Comparison of ENCODE assay signal across 2 cellular contexts in genomic region chr10:21976739-21977138, GRCh38.
TF ChIP-seq lines count a peak whose summit lies in the region.

No MANE protein-coding gene starts in this region.

TF ChIP-seq in IMR-90, 13 proteins besides CTCF, POLR2A, EP300 and RAD21:
- TF ChIP-seq MXI1 (IDR thresholded peaks at IDR 0.05; ENCODE audit: borderline replicate concordance, low read depth, low read length), result no peak
- no peak for TF ChIP-seq RCOR1 (IDR thresholded peaks at IDR 0.05; ENCODE audit: insufficient replicate concordance, low read length)
- no peak for TF ChIP-seq MAFK (IDR thresholded peaks at IDR 0.05; ENCODE audit: low read depth, low read length)
- TF ChIP-seq CEBPB (IDR thresholded peaks at IDR 0.05; ENCODE audit: low read depth, low read length), result no peak
- TF ChIP-seq MAZ (IDR thresholded peaks at IDR 0.05; ENCODE audit: borderline replicate concordance, low read depth, low read length), result no peak
- TF ChIP-seq USF2 (IDR thresholded peaks at IDR 0.05; ENCODE audit: low read depth, low read length), result no peak
- TF ChIP-seq BHLHE40 (IDR thresholded peaks at IDR 0.05; ENCODE audit: low read depth, low read length), result no peak
- no peak for TF ChIP-seq SMC3 (IDR thresholded peaks at IDR 0.05; ENCODE audit: low read depth, low read length)
- no peak for TF ChIP-seq RFX5 (IDR thresholded peaks at IDR 0.05; ENCODE audit: low read depth, low read length)
- TF ChIP-seq CHD1 (IDR thresholded peaks at IDR 0.05; ENCODE audit: low read depth, low read length), result no peak
- no peak for TF ChIP-seq ELK1 (IDR thresholded peaks at IDR 0.05; ENCODE audit: borderline replicate concordance, low read depth, low read length)
- no peak for TF ChIP-seq FOS (IDR thresholded peaks at IDR 0.05; ENCODE audit: low read depth, low read length)
- TF ChIP-seq NFE2L2 (IDR thresholded peaks at IDR 0.05; ENCODE audit: low read depth, low read length), result no peak

TF ChIP-seq in K562, 482 proteins besides CTCF, POLR2A, EP300 and RAD21 (continues in another document):
- no peak for TF ChIP-seq HMG20A (CRISPR knock-in tag; conservative IDR thresholded peaks at IDR 0.05)
- TF ChIP-seq RBFOX2 (IDR thresholded peaks at IDR 0.05; ENCODE audit: low read depth, low read length), result no peak
- no peak for TF ChIP-seq NR2C1 (IDR thresholded peaks at IDR 0.05)
- no peak for TF ChIP-seq NR2C1 (tag; IDR thresholded peaks at IDR 0.05)
- TF ChIP-seq, protein P1, sequence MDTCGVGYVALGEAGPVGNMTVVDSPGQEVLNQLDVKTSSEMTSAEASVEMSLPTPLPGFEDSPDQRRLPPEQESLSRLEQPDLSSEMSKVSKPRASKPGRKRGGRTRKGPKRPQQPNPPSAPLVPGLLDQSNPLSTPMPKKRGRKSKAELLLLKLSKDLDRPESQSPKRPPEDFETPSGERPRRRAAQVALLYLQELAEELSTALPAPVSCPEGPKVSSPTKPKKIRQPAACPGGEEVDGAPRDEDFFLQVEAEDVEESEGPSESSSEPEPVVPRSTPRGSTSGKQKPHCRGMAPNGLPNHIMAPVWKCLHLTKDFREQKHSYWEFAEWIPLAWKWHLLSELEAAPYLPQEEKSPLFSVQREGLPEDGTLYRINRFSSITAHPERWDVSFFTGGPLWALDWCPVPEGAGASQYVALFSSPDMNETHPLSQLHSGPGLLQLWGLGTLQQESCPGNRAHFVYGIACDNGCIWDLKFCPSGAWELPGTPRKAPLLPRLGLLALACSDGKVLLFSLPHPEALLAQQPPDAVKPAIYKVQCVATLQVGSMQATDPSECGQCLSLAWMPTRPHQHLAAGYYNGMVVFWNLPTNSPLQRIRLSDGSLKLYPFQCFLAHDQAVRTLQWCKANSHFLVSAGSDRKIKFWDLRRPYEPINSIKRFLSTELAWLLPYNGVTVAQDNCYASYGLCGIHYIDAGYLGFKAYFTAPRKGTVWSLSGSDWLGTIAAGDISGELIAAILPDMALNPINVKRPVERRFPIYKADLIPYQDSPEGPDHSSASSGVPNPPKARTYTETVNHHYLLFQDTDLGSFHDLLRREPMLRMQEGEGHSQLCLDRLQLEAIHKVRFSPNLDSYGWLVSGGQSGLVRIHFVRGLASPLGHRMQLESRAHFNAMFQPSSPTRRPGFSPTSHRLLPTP (IDR thresholded peaks at IDR 0.05; ENCODE audit: borderline replicate concordance, extremely low read depth, insufficient read length), result no peak
- TF ChIP-seq ZNF592 (IDR thresholded peaks at IDR 0.05), result no peak
- no peak for TF ChIP-seq ATF1 (CRISPR knock-in tag; IDR thresholded peaks at IDR 0.05)
- TF ChIP-seq ATF1 (tag; IDR thresholded peaks at IDR 0.05), result no peak
- TF ChIP-seq, protein P2, sequence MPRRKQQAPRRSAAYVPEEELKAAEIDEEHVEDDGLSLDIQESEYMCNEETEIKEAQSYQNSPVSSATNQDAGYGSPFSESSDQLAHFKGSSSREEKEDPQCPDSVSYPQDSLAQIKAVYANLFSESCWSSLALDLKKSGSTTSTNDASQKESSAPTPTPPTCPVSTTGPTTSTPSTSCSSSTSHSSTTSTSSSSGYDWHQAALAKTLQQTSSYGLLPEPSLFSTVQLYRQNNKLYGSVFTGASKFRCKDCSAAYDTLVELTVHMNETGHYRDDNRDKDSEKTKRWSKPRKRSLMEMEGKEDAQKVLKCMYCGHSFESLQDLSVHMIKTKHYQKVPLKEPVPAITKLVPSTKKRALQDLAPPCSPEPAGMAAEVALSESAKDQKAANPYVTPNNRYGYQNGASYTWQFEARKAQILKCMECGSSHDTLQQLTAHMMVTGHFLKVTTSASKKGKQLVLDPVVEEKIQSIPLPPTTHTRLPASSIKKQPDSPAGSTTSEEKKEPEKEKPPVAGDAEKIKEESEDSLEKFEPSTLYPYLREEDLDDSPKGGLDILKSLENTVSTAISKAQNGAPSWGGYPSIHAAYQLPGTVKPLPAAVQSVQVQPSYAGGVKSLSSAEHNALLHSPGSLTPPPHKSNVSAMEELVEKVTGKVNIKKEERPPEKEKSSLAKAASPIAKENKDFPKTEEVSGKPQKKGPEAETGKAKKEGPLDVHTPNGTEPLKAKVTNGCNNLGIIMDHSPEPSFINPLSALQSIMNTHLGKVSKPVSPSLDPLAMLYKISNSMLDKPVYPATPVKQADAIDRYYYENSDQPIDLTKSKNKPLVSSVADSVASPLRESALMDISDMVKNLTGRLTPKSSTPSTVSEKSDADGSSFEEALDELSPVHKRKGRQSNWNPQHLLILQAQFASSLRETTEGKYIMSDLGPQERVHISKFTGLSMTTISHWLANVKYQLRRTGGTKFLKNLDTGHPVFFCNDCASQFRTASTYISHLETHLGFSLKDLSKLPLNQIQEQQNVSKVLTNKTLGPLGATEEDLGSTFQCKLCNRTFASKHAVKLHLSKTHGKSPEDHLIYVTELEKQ (CRISPR knock-in tag; IDR thresholded peaks at IDR 0.05), result no peak
- no peak for TF ChIP-seq NFXL1 (CRISPR knock-in tag; IDR thresholded peaks at IDR 0.05)
- TF ChIP-seq ZFPM2 (CRISPR knock-in tag; IDR thresholded peaks at IDR 0.05), result no peak
- TF ChIP-seq PHF20 (IDR thresholded peaks at IDR 0.05; ENCODE audit: partially characterized antibody), result no peak
- no peak for TF ChIP-seq ILK (tag; IDR thresholded peaks at IDR 0.05; ENCODE audit: borderline replicate concordance, low read depth)
- TF ChIP-seq, protein P3, sequence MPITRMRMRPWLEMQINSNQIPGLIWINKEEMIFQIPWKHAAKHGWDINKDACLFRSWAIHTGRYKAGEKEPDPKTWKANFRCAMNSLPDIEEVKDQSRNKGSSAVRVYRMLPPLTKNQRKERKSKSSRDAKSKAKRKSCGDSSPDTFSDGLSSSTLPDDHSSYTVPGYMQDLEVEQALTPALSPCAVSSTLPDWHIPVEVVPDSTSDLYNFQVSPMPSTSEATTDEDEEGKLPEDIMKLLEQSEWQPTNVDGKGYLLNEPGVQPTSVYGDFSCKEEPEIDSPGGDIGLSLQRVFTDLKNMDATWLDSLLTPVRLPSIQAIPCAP (CRISPR knock-in tag; IDR thresholded peaks at IDR 0.05; ENCODE audit: borderline replicate concordance), result no peak
- TF ChIP-seq, protein P4, sequence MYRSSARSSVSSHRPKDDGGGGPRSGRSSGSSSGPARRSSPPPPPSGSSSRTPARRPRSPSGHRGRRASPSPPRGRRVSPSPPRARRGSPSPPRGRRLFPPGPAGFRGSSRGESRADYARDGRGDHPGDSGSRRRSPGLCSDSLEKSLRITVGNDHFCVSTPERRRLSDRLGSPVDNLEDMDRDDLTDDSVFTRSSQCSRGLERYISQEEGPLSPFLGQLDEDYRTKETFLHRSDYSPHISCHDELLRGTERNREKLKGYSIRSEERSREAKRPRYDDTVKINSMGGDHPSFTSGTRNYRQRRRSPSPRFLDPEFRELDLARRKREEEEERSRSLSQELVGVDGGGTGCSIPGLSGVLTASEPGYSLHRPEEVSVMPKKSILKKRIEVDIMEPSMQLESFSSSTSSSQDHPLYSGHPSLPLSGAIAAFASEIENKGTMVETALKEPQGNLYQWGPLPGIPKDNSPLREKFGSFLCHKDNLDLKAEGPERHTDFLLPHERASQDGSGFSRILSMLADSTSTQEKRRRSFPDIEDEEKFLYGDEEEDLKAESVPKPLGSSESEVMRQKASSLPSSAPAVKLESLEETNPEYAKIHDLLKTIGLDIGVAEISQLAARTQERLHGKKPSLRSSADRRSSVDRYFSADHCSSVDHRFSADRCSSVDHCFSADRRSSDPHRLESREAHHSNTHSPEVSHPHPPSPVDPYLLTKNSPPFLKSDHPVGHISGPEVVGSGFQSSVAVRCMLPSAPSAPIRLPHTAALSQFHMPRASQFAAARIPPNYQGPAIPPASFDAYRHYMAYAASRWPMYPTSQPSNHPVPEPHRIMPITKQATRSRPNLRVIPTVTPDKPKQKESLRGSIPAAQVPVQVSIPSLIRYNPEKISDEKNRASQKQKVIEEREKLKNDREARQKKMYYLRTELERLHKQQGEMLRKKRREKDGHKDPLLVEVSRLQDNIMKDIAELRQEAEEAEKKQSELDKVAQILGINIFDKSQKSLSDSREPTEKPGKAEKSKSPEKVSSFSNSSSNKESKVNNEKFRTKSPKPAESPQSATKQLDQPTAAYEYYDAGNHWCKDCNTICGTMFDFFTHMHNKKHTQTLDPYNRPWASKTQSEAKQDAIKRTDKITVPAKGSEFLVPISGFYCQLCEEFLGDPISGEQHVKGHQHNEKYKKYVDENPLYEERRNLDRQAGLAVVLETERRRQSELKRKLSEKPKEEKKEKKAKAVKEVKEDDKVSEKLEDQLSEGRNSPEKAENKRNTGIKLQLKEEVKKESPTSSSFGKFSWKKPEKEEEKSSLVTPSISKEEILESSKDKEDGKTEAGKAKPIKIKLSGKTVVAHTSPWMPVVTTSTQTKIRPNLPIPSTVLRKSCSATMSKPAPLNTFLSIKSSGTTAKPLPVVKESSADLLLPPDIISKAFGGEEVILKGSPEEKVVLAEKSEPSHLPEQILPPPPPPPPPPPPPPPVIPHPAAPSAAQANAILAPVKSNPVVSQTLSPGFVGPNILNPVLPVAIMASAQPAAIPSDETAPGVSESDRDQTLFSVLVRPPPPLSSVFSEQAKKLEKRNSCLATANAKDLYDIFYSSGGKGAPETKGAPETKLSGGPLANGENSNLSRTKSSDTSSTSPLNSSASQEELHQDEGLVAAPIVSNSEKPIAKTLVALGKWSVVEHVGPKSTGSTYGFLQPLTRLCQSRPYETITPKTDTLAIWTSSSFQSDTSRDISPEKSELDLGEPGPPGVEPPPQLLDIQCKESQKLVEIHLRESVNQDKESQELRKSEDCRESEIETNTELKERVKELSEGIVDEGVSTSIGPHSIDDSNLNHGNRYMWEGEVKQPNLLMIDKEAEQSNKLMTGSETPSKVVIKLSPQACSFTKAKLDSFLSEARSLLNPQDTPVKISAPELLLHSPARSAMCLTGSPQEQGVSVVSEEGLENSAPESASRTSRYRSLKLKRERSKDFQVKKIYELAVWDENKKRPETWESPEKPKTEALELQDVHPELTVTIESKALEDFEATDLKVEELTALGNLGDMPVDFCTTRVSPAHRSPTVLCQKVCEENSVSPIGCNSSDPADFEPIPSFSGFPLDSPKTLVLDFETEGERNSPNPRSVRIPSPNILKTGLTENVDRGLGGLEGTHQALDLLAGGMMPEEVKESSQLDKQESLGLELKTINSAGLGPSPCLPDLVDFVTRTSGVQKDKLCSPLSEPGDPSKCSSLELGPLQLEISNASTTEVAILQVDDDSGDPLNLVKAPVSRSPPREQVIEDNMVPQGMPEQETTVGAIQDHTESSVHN (IDR thresholded peaks at IDR 0.05; ENCODE audit: borderline replicate concordance in 1 of 2, low read depth in 1 of 2), result no peak
- TF ChIP-seq, protein P5, sequence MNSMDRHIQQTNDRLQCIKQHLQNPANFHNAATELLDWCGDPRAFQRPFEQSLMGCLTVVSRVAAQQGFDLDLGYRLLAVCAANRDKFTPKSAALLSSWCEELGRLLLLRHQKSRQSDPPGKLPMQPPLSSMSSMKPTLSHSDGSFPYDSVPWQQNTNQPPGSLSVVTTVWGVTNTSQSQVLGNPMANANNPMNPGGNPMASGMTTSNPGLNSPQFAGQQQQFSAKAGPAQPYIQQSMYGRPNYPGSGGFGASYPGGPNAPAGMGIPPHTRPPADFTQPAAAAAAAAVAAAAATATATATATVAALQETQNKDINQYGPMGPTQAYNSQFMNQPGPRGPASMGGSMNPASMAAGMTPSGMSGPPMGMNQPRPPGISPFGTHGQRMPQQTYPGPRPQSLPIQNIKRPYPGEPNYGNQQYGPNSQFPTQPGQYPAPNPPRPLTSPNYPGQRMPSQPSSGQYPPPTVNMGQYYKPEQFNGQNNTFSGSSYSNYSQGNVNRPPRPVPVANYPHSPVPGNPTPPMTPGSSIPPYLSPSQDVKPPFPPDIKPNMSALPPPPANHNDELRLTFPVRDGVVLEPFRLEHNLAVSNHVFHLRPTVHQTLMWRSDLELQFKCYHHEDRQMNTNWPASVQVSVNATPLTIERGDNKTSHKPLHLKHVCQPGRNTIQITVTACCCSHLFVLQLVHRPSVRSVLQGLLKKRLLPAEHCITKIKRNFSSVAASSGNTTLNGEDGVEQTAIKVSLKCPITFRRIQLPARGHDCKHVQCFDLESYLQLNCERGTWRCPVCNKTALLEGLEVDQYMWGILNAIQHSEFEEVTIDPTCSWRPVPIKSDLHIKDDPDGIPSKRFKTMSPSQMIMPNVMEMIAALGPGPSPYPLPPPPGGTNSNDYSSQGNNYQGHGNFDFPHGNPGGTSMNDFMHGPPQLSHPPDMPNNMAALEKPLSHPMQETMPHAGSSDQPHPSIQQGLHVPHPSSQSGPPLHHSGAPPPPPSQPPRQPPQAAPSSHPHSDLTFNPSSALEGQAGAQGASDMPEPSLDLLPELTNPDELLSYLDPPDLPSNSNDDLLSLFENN (IDR thresholded peaks at IDR 0.05; ENCODE audit: low read depth in 2 of 2, low read length in 2 of 2), result no peak
- no peak for TF ChIP-seq CBX2 (IDR thresholded peaks at IDR 0.05; ENCODE audit: insufficient read depth, low read length, poor library complexity, severe bottlenecking)
- TF ChIP-seq XRCC4 (IDR thresholded peaks at IDR 0.05; ENCODE audit: extremely low read depth, insufficient read depth, insufficient read length), result no peak
- no peak for TF ChIP-seq ZNF165 (CRISPR knock-in tag; IDR thresholded peaks at IDR 0.05; ENCODE audit: borderline replicate concordance)
- TF ChIP-seq RBBP5 (IDR thresholded peaks at IDR 0.05; ENCODE audit: borderline replicate concordance, insufficient read depth, low read length, poor library complexity, severe bottlenecking), result no peak
- TF ChIP-seq SP2 (IDR thresholded peaks at IDR 0.05; ENCODE audit: extremely low read depth, low read depth, low read length, poor library complexity, severe bottlenecking), result no peak
- TF ChIP-seq EHMT2 (IDR thresholded peaks at IDR 0.05), result 0 out of 2 replicates have a peak, but pooled peaks have one; percentile 37
- TF ChIP-seq ELF4 (CRISPR knock-in tag; IDR thresholded peaks at IDR 0.05), result no peak
- TF ChIP-seq ZNF224 (CRISPR knock-in tag; IDR thresholded peaks at IDR 0.05), result no peak
- TF ChIP-seq KAT8 (IDR thresholded peaks at IDR 0.05; ENCODE audit: low read depth), result no peak
- no peak for TF ChIP-seq DACH1 (IDR thresholded peaks at IDR 0.05; ENCODE audit: partially characterized antibody)
